Comparison of ENCODE assay signal across 19 cellular contexts in genomic region chr12:6923003-6923732, GRCh38. TPM values are rescaled to one million over a fixed set of nuclear protein-coding genes. Genes with fewer than 3 reads are reported as not detected.
DNase-seq lines count a peak whose midpoint lies in the region; ATAC-seq and TF ChIP-seq lines count a peak whose summit lies in the region.
"Had no signal": no experiment of that assay in that cellular context is flagged by ENCODE, and none has a peak within 500 bp of the region (broad histone marks: within the 10 kb centered on the region; RNA-seq: fewer than 3 reads in every experiment).

No MANE protein-coding gene starts in this region.

- CTCF ChIA-PET in naive thymus-derived CD4-positive, alpha-beta T cell (lab: Charles Lee): interaction anchor here (0.5 to 4.4 kb wide), 13 partner anchors 13 to 1038 kb away, joined by 3 to 47 read pairs (median 7); partner anchors contain the start of genes C1RL, LPCAT3 and SPSB2

- no peaks in the 10 kb centered on the region for H3K27me3 ChIP-seq in BLaER1
- H3K27me3 ChIP-seq in naive thymus-derived CD4-positive, alpha-beta T cell (ENCODE audit: control insufficient read depth in 2 of 2, insufficient read depth in 2 of 2, low read length in 2 of 2): no peaks in the 10 kb centered on the region
- H3K27me3 ChIP-seq: breast epithelium had no signal

- H3K9me3 Mint-ChIP-seq in activated T-helper 2 cell treated with anti-CD3 and anti-CD28 coated beads, Interferon-gamma antibody, Interleukin-2, Interleukin-4, amounts not matched to agents 10 μg/mL and 5 μg/mL and 100 μg/mL, durations not matched to agents 14 hours and 24 hours and 36 hours: no peaks in the 10 kb centered on the region
- no peaks in the 10 kb centered on the region for H3K9me3 Mint-ChIP-seq in naive thymus-derived CD4-positive, alpha-beta T cell
- H3K9me3 Mint-ChIP-seq: type B pancreatic cell had no signal

- peaks cover 69% of the 10 kb centered on the region for H3K4me1 ChIP-seq in BLaER1
- H3K4me1 ChIP-seq in naive thymus-derived CD4-positive, alpha-beta T cell (ENCODE audit: control insufficient read depth in 2 of 2, insufficient read depth in 2 of 2, low read length in 2 of 2): peaks cover 8 to 13% of the 10 kb centered on the region in 2 donors

- POLR2A ChIA-PET in naive thymus-derived CD4-positive, alpha-beta T cell (lab: Charles Lee): interaction anchor here (1.1 to 23.3 kb wide), 5 partner anchors 8 to 50 kb away, joined by 3 to 367 read pairs (median 25); partner anchors contain the start of genes C12orf57, ENO2, PTPN6 and RNU7-1

- no peak overlapping the region for H3K4me3 ChIP-seq in BLaER1
- H3K4me3 ChIP-seq in naive thymus-derived CD4-positive, alpha-beta T cell (ENCODE audit: low read length): no peak overlapping the region
- H3K4me3 ChIP-seq: breast epithelium, lung had no signal

- no peak for DNase-seq in activated T-helper 2 cell treated with anti-CD3 and anti-CD28 coated beads, Interferon-gamma antibody, Interleukin-2, Interleukin-4, amounts not matched to agents 10 μg/mL and 5 μg/mL and 100 μg/mL, durations not matched to agents 14 hours and 24 hours and 36 hours (ENCODE audit: low spot score)
- no peak for DNase-seq in naive thymus-derived CD4-positive, alpha-beta T cell
- DNase-seq in NCI-H1092 (lab: John Stamatoyannopoulos, UW): no peak
- no peak for DNase-seq in AML-193 (lab: John Stamatoyannopoulos, UW)
- DNase-seq: activated CD4-positive, alpha-beta T cell treated with anti-CD3 and anti-CD28 coated beads, Interleukin-2, amount 50 U/mL, for 4 hours; activated gamma-delta T cell; DMS79 treated with DMSO at 0.1 percent for 48 hours; effector CD8-positive, alpha-beta T cell; GOT3; SHP77; T1000 had no signal

- no peaks in the 10 kb centered on the region for H4K20me1 ChIP-seq in BLaER1

- H3K4me3 Mint-ChIP-seq in activated T-helper 2 cell treated with anti-CD3 and anti-CD28 coated beads, Interferon-gamma antibody, Interleukin-2, Interleukin-4, amounts not matched to agents 10 μg/mL and 5 μg/mL and 100 μg/mL, durations not matched to agents 14 hours and 24 hours and 36 hours (ENCODE audit: low read depth): no peak overlapping the region
- H3K4me3 Mint-ChIP-seq in naive thymus-derived CD4-positive, alpha-beta T cell: no peak overlapping the region

- no peaks in the 10 kb centered on the region for H3K27me3 Mint-ChIP-seq in activated T-helper 2 cell treated with anti-CD3 and anti-CD28 coated beads, Interferon-gamma antibody, Interleukin-2, Interleukin-4, amounts not matched to agents 10 μg/mL and 5 μg/mL and 100 μg/mL, durations not matched to agents 14 hours and 24 hours and 36 hours (ENCODE audit: low read depth)
- H3K27me3 Mint-ChIP-seq in naive thymus-derived CD4-positive, alpha-beta T cell: no peaks in the 10 kb centered on the region

- peak; percentile 31 for TF ChIP-seq POLR2A in GM19193 (IDR thresholded peaks at IDR 0.05; ENCODE audit: extremely low read depth, insufficient read depth, insufficient read length)

- H3K27ac ChIP-seq in BLaER1: peak overlapping the region; percentile 61
- peak overlapping the region; percentile 4 for H3K27ac ChIP-seq in naive thymus-derived CD4-positive, alpha-beta T cell (ENCODE audit: low read depth, low read length)

- peaks cover 37% of the 10 kb centered on the region for H3K4me1 Mint-ChIP-seq in activated T-helper 2 cell treated with anti-CD3 and anti-CD28 coated beads, Interferon-gamma antibody, Interleukin-2, Interleukin-4, amounts not matched to agents 10 μg/mL and 5 μg/mL and 100 μg/mL, durations not matched to agents 14 hours and 24 hours and 36 hours (ENCODE audit: low read depth)
- H3K4me1 Mint-ChIP-seq in naive thymus-derived CD4-positive, alpha-beta T cell: peaks cover 15 to 53% (median 22%) of the 10 kb centered on the region in 7 donors

- intact Hi-C loops in activated T-helper 2 cell treated with anti-CD3 and anti-CD28 coated beads, Interferon-gamma antibody, Interleukin-2, Interleukin-4, amounts not matched to agents 10 μg/mL and 5 μg/mL and 100 μg/mL, durations not matched to agents 14 hours and 24 hours and 36 hours (cut with micrococcal nuclease): no loop called here
- intact Hi-C loops in naive thymus-derived CD4-positive, alpha-beta T cell (cut with micrococcal nuclease): no loop called here

- peaks cover 47% of the 10 kb centered on the region for H3K36me3 Mint-ChIP-seq in activated T-helper 2 cell treated with anti-CD3 and anti-CD28 coated beads, Interferon-gamma antibody, Interleukin-2, Interleukin-4, amounts not matched to agents 10 μg/mL and 5 μg/mL and 100 μg/mL, durations not matched to agents 14 hours and 24 hours and 36 hours (ENCODE audit: low read depth)
- H3K36me3 Mint-ChIP-seq in naive thymus-derived CD4-positive, alpha-beta T cell: peaks cover 0 to 27% (median 9%) of the 10 kb centered on the region in 5 donors

- H3K9me3 ChIP-seq in BLaER1: no peaks in the 10 kb centered on the region
- H3K9me3 ChIP-seq in naive thymus-derived CD4-positive, alpha-beta T cell (ENCODE audit: control insufficient read depth in 2 of 3, low read length in 3 of 3): no peaks in the 10 kb centered on the region
- H3K9me3 ChIP-seq: breast epithelium had no signal

- no peaks in the 10 kb centered on the region; the same call in 1 of the 2 replicates for H3K36me3 ChIP-seq in BLaER1
- H3K36me3 ChIP-seq in naive thymus-derived CD4-positive, alpha-beta T cell (ENCODE audit: control insufficient read depth in 2 of 3, insufficient read depth in 3 of 3, low read length in 3 of 3): peaks cover 0 to 50% (median 8%) of the 10 kb centered on the region in 3 experiments
- H3K36me3 ChIP-seq: breast epithelium had no signal

- H3K27ac Mint-ChIP-seq in activated T-helper 2 cell treated with anti-CD3 and anti-CD28 coated beads, Interferon-gamma antibody, Interleukin-2, Interleukin-4, amounts not matched to agents 10 μg/mL and 5 μg/mL and 100 μg/mL, durations not matched to agents 14 hours and 24 hours and 36 hours: peak overlapping the region; percentile 28
- peak overlapping the region in 7 of 9 donors; percentile 28 to 90 (median 69) for H3K27ac Mint-ChIP-seq in naive thymus-derived CD4-positive, alpha-beta T cell

- H3K9ac ChIP-seq in BLaER1: 0 out of 2 replicates have a peak overlapping the region, but pooled peaks have one; percentile 35

- ATAC-seq in naive thymus-derived CD4-positive, alpha-beta T cell: no peak
- no peak for ATAC-seq in HG03159 (IDR thresholded peaks at IDR 0.05; ENCODE audit: unreplicated experiment)
- no peak for ATAC-seq in HG02938 (IDR thresholded peaks at IDR 0.05; ENCODE audit: unreplicated experiment)

- peak overlapping the region; percentile 86 for H3K4me2 ChIP-seq in BLaER1

RNA-seq across cellular contexts. Expression of gene ATN1, which starts 4.6 kb away (rescaled TPM):
- total RNA-seq in activated T-helper 2 cell treated with anti-CD3 and anti-CD28 coated beads, Interferon-gamma antibody, Interleukin-2, Interleukin-4, amounts not matched to agents 10 μg/mL and 5 μg/mL and 100 μg/mL, durations not matched to agents 14 hours and 24 hours and 36 hours: 66.8 and 70.5 TPM in 2 replicates
- total RNA-seq in naive thymus-derived CD4-positive, alpha-beta T cell: 10 to 100 TPM; 29.5 to 42.2 (median 34.4) TPM
- 1 to 10 TPM in 1 of 2 donors, under 1 TPM in 1; 0.95 to 2.0 TPM for polyA plus RNA-seq in naive thymus-derived CD4-positive, alpha-beta T cell

RNA-seq across cellular contexts. Expression of gene ENO2, which starts 8.8 kb away (rescaled TPM):
- 230 and 235 TPM in 2 replicates for total RNA-seq in activated T-helper 2 cell treated with anti-CD3 and anti-CD28 coated beads, Interferon-gamma antibody, Interleukin-2, Interleukin-4, amounts not matched to agents 10 μg/mL and 5 μg/mL and 100 μg/mL, durations not matched to agents 14 hours and 24 hours and 36 hours
- 100 to 1,000 TPM in 3 of 5 experiments, 10 to 100 TPM in 2; 65.3 to 193 (median 178) TPM for total RNA-seq in naive thymus-derived CD4-positive, alpha-beta T cell
- 10 to 100 TPM; 22.5 to 31.0 TPM for polyA plus RNA-seq in naive thymus-derived CD4-positive, alpha-beta T cell

RNA-seq across cellular contexts. Expression of gene LRRC23, which starts 18.5 kb away (rescaled TPM):
- total RNA-seq in activated T-helper 2 cell treated with anti-CD3 and anti-CD28 coated beads, Interferon-gamma antibody, Interleukin-2, Interleukin-4, amounts not matched to agents 10 μg/mL and 5 μg/mL and 100 μg/mL, durations not matched to agents 14 hours and 24 hours and 36 hours: 4.7 and 6.6 TPM in 2 replicates
- total RNA-seq in naive thymus-derived CD4-positive, alpha-beta T cell: 10 to 100 TPM in 1 of 5 experiments, 1 to 10 TPM in 4; 6.6 to 12.1 (median 7.3) TPM
- 1 to 10 TPM; 4.5 to 5.4 TPM for polyA plus RNA-seq in naive thymus-derived CD4-positive, alpha-beta T cell

RNA-seq across cellular contexts. Expression of gene RNU7-1, which starts 20.4 kb away (rescaled TPM):
- not detected in 2 replicates for total RNA-seq in activated T-helper 2 cell treated with anti-CD3 and anti-CD28 coated beads, Interferon-gamma antibody, Interleukin-2, Interleukin-4, amounts not matched to agents 10 μg/mL and 5 μg/mL and 100 μg/mL, durations not matched to agents 14 hours and 24 hours and 36 hours
- total RNA-seq in naive thymus-derived CD4-positive, alpha-beta T cell: not detected
- not detected for polyA plus RNA-seq in naive thymus-derived CD4-positive, alpha-beta T cell
- total RNA-seq: breast epithelium, lung had no signal
- polyA plus RNA-seq: lung, neural cell had no signal

RNA-seq across cellular contexts. Expression of gene C12orf57, which starts 20.7 kb away (rescaled TPM):
- total RNA-seq in activated T-helper 2 cell treated with anti-CD3 and anti-CD28 coated beads, Interferon-gamma antibody, Interleukin-2, Interleukin-4, amounts not matched to agents 10 μg/mL and 5 μg/mL and 100 μg/mL, durations not matched to agents 14 hours and 24 hours and 36 hours: 158 and 173 TPM in 2 replicates
- 100 to 1,000 TPM; 148 to 592 (median 362) TPM for total RNA-seq in naive thymus-derived CD4-positive, alpha-beta T cell
- 100 to 1,000 TPM; 394 to 401 TPM for polyA plus RNA-seq in naive thymus-derived CD4-positive, alpha-beta T cell
